ENCODE assay signal across 2 cellular contexts in the genomic region with DNA sequence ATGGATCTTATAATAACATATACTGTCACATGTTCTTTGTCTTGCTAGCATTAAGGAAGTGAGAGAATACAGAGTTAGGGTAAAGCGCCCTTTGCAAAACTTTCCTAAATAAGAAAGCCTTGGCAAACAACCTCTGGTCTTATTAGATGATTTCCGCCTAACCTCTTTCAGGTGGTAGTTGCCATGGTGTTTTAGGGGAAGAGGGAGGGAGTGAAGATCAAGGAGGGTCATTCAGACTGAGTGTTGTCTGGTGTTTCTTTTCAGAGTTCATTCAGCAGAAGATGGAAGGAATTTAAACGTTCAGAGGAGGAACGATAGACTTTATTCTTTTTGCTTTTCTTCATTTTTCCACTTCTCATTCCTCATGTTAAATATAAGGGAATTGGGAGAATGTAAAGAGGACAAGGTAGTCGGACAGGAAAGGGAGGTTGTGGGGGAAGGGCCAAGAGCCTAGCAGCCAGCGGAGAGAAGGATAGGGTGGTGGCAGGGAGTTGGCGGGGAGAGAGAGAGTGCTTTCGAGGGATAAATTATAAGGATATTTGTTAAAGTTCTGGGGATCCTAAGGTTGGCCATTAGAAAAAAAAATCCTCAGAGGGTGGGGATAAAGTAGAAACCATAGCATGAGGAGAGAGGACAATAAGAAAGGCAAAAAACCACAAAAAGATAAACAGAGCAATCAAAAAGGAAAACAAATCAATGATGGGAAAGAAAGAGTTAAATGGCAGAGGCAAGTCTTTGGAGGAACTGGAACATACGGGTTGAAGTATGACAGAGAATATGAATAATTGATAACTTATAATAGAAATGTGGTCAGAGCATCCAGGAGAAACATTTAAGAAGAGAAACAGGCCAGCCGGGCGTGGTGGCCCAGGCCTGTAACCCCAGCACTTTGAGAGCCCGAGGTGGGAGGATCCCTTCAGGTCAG.
TF ChIP-seq lines count a peak whose summit lies in the region.

No MANE protein-coding gene starts in this region.

TF ChIP-seq in GM23338, 12 proteins besides CTCF, POLR2A, EP300 and RAD21:
- no peak for TF ChIP-seq STAT1 (IDR thresholded peaks at IDR 0.05; ENCODE audit: unreplicated experiment)

TF ChIP-seq in H1, 55 proteins besides CTCF, POLR2A, EP300 and RAD21:
- TF ChIP-seq SP2 (IDR thresholded peaks at IDR 0.05; ENCODE audit: low read length) = no peak
- TF ChIP-seq RBBP5 (IDR thresholded peaks at IDR 0.05; ENCODE audit: borderline replicate concordance, low read depth, low read length) = peak; percentile 96
- TF ChIP-seq BACH1 (IDR thresholded peaks at IDR 0.05; ENCODE audit: low read length) = no peak
- no peak for TF ChIP-seq E2F6 (IDR thresholded peaks at IDR 0.05)
- peak; percentile 99 for TF ChIP-seq ASH2L (IDR thresholded peaks at IDR 0.05; ENCODE audit: low read length)
- TF ChIP-seq, protein P1, sequence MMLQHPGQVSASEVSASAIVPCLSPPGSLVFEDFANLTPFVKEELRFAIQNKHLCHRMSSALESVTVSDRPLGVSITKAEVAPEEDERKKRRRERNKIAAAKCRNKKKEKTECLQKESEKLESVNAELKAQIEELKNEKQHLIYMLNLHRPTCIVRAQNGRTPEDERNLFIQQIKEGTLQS (IDR thresholded peaks at IDR 0.05; ENCODE audit: insufficient read depth, low read depth, low read length) = no peak
- TF ChIP-seq SP1 (IDR thresholded peaks at IDR 0.05; ENCODE audit: low read depth, low read length) = peak; percentile 88
- no peak for TF ChIP-seq YY1 (IDR thresholded peaks at IDR 0.05; ENCODE audit: low read depth, low read length)
